Comparison of ENCODE assay signal across 5 cellular contexts in genomic region chr18:997499-997898, GRCh38.
"Had no signal": no experiment of that assay in that cellular context is flagged by ENCODE, and none has a peak within 500 bp of the region (broad histone marks: within the 10 kb centered on the region; RNA-seq: fewer than 3 reads in every experiment).

No MANE protein-coding gene starts in this region.

- H3K4me2 ChIP-seq: KMS-11 had no signal

- H3K27ac ChIP-seq: HL-60, KMS-11 had no signal

- DNase-seq: IMR-90, KBM-7, KG1 had no signal

- H3K9ac ChIP-seq: KMS-11 had no signal
